In the genomic region with DNA sequence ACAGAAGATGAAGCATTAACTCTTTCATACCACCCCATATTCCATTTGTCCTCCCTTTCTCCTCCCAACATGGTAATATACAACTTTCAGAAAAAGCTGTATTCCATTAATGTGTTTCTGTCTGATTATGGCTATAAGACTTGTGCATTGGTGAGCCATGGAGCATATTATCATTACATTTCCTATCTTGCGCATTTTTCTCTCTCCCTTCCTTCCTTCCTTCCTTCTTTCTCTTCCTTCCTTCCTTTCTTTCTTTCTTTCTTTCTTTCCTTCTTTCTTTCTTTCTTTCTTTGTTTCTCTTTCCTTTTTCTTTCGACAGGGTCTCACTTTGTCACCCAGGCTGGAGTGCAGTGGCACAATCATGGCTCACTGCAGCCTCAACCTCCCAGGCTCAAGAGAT, we compare ENCODE assay signal across 19 cellular contexts. TPM values are rescaled to one million over a fixed set of nuclear protein-coding genes. Genes with fewer than 3 reads are reported as not detected.
A peak's percentile ranks its signal among the peaks of the same experiment; 100 is the strongest.
DNase-seq lines count a peak whose midpoint lies in the region; ATAC-seq, FAIRE-seq and TF ChIP-seq lines count a peak whose summit lies in the region.
"Had no signal": no experiment of that assay in that cellular context is flagged by ENCODE, and none has a peak within 500 bp of the region (broad histone marks: within the 10 kb centered on the region; RNA-seq: fewer than 3 reads in every experiment).

No MANE protein-coding gene starts in this region.

- intact Hi-C loops in HCT116 (cut with micrococcal nuclease), result no loop called here
- intact Hi-C loops in K562 (cut with micrococcal nuclease), result no loop called here

- H3K9me1 ChIP-seq in K562 (ENCODE audit: control insufficient read depth, insufficient read depth, low read length), result no peaks in the 10 kb centered on the region

- 96% methylated on average over 2 of the region's 2 CpGs for WGBS in A549 (ENCODE audit: missing lambda C conversion rate)
- WGBS in K562 (ENCODE audit: insufficient coverage, low coverage, missing lambda C conversion rate), result 83% methylated on average over 2 of the region's 2 CpGs

- no peak for FAIRE-seq in A549 (lab: Jason Lieb, UNC)
- FAIRE-seq in K562 (lab: Jason Lieb, UNC), result no peak
- FAIRE-seq: A204.1, G401.6, GM12891 had no signal

- H3K4me1 ChIP-seq in A549, result peaks cover 13% of the 10 kb centered on the region
- peaks cover 14% of the 10 kb centered on the region for H3K4me1 ChIP-seq in ACC112 (ENCODE audit: control insufficient read depth, insufficient read depth, low read length, unreplicated experiment)
- peaks cover 5 to 12% of the 10 kb centered on the region in 2 experiments; a peak in 3 of 4 replicates for H3K4me1 ChIP-seq in HCT116 (ENCODE audit: control insufficient read depth in 1 of 2, insufficient read depth in 2 of 2, low read length in 2 of 2)
- H3K4me1 ChIP-seq in K562 (replicated peaks in 1 of 2; ENCODE audit: control insufficient read depth in 2 of 2, insufficient read depth in 2 of 2, low read length in 2 of 2), result peaks cover 48 to 53% of the 10 kb centered on the region in 2 experiments

- TF ChIP-seq POLR2A in A549 (IDR thresholded peaks at IDR 0.05; ENCODE audit: low read length) (no peak), HCT116 (IDR thresholded peaks at IDR 0.05; ENCODE audit: borderline replicate concordance, extremely low read depth, insufficient read depth, insufficient read length) (no peak), K562 (conservative IDR thresholded peaks at IDR 0.05) (no peak)

- no peaks in the 10 kb centered on the region for H3K36me3 ChIP-seq in ACC112 (ENCODE audit: insufficient read depth, low read length)
- no peaks in the 10 kb centered on the region for H3K36me3 ChIP-seq in HCT116 (ENCODE audit: control insufficient read depth in 1 of 2, insufficient read depth in 2 of 2, low read length in 2 of 2)
- H3K36me3 ChIP-seq in K562 (ENCODE audit: control insufficient read depth, insufficient read depth, low read length), result no peaks in the 10 kb centered on the region
- H3K36me3 ChIP-seq: BLaER1 had no signal

- H4K20me1 ChIP-seq in HCT116 (ENCODE audit: insufficient read depth) (no peaks in the 10 kb centered on the region), K562 (replicated peaks; ENCODE audit: control insufficient read depth, insufficient read depth, low read length) (no peaks in the 10 kb centered on the region)
- H4K20me1 ChIP-seq: BLaER1 had no signal

- BruUV-seq in HCT116 (replicated peaks; lab: Mats Ljungman, UMichigan) (no TSS peak), K562 (replicated peaks; lab: Mats Ljungman, UMichigan) (no TSS peak)

- ATAC-seq in A549 (no peak), HCT116 (no peak), K562 (no peak)

- DNase-seq in A549 (ENCODE audit: low read depth in 1 of 2, low spot score in 1 of 2) (no peak), HCT116 (ENCODE audit: low read depth, low spot score) (no peak), K562 (ENCODE audit: extremely low read depth in 1 of 4, low spot score in 3 of 4) (no peak), DMS114 treated with DMSO at 0.1 percent for 48 hours (lab: John Stamatoyannopoulos, UW; ENCODE audit: unreplicated experiment) (no peak), NAMALWA (ENCODE audit: low spot score) (no peak), NOMO-1 (lab: John Stamatoyannopoulos, UW; ENCODE audit: unreplicated experiment in 2 of 2) (no peak)
- DNase-seq: AML-193; CD4-positive, CD25-positive, alpha-beta regulatory T cell; DMS153; DMS79 treated with DMSO at 0.1 percent for 48 hours; EL; H7; IMR-90; KG1 had no signal

- H3K4me2 ChIP-seq in A549 (peak overlapping the region; percentile 87; the same call in 2 of the 3 replicates), HCT116 (ENCODE audit: low read length) (no peak overlapping the region), K562 (ENCODE audit: insufficient read depth, low read length) (no peak overlapping the region; the same call in 1 of the 2 replicates)
- H3K4me2 ChIP-seq: BLaER1 had no signal

- H3K9ac ChIP-seq in HCT116 (ENCODE audit: low read length) (no peak overlapping the region), K562 (ENCODE audit: insufficient read depth in 1 of 2, low read depth in 2 of 2, low read length in 2 of 2) (no peak overlapping the region)
- H3K9ac ChIP-seq: BLaER1 had no signal

- in situ Hi-C loops in K562 (cut with MboI), result no loop called here

- POLR2A ChIA-PET in A549 (lab: Yijun Ruan, JAX), result interaction anchor here (0.7 kb wide), 2 partner anchors 26 to 41 kb away, joined by 4 to 5 read pairs; a partner anchor contains a TSS
- POLR2A ChIA-PET in HCT116 (lab: Charles Lee), result no interaction called here
- POLR2A ChIA-PET in K562 (lab: Yijun Ruan, JAX), result interaction anchor here (0.6 kb wide), 1 partner anchor 80 kb away, joined by 3 read pairs; no protein-coding TSS in a partner anchor

- no peaks in the 10 kb centered on the region for H3K27me3 ChIP-seq in ACC112 (ENCODE audit: insufficient read depth, low read length)
- H3K27me3 ChIP-seq in HCT116 (ENCODE audit: insufficient read depth, low read length), result no peaks in the 10 kb centered on the region
- no peaks in the 10 kb centered on the region for H3K27me3 ChIP-seq in K562 (ENCODE audit: control insufficient read depth in 2 of 2, insufficient read depth in 2 of 2, low read length in 2 of 2)
- H3K27me3 ChIP-seq: BLaER1 had no signal

- no peak for TF ChIP-seq EP300 in A549 (IDR thresholded peaks at IDR 0.05)
- no peak for TF ChIP-seq EP300 in K562 (IDR thresholded peaks at IDR 0.05; ENCODE audit: low read length)

- H2AFZ ChIP-seq in ACC112 (ENCODE audit: low read length, unreplicated experiment), result no peak overlapping the region
- H2AFZ ChIP-seq in HCT116 (ENCODE audit: low read depth, low read length, poor library complexity, severe bottlenecking), result peak overlapping the region; percentile 10
- H2AFZ ChIP-seq in K562 (ENCODE audit: low read depth, low read length), result peak overlapping the region; percentile 87; the same call in 1 of the 2 replicates

- H3K79me2 ChIP-seq in ACC112 (ENCODE audit: control insufficient read depth, insufficient read depth, low read length, unreplicated experiment) (no peaks in the 10 kb centered on the region), HCT116 (ENCODE audit: insufficient read depth, low read length) (no peaks in the 10 kb centered on the region), K562 (ENCODE audit: control insufficient read depth, insufficient read depth, low read length) (no peaks in the 10 kb centered on the region)

- no peak overlapping the region for H3K4me3 ChIP-seq in A549
- 0 out of 2 replicates have a peak overlapping the region, but pooled peaks have one; percentile 74 for H3K4me3 ChIP-seq in ACC112 (ENCODE audit: low read depth, low read length)
- no peak overlapping the region for H3K4me3 ChIP-seq in HCT116 (replicated peaks in 1 of 2; ENCODE audit: low read depth in 1 of 2, low read length in 2 of 2)
- no peak overlapping the region for H3K4me3 ChIP-seq in K562
- H3K4me3 ChIP-seq: BLaER1 had no signal

- CTCF ChIA-PET in A549 (lab: Yijun Ruan, JAX) (interaction anchor here (0.6 to 5.2 kb wide), 12 partner anchors 9 to 342 kb away, joined by 3 to 42 read pairs (median 5); a partner anchor contains a TSS), HCT116 (lab: Charles Lee) (interaction anchor here (0.8 kb wide), 1 partner anchor 47 kb away, joined by 3 read pairs; no protein-coding TSS in a partner anchor), K562 (lab: Yijun Ruan, JAX; ENCODE audit: low intra/inter-chr PET ratio) (interaction anchor here (0.7 kb wide), 1 partner anchor 49 kb away, joined by 3 read pairs; no protein-coding TSS in a partner anchor)

- RAD21 ChIA-PET in HCT116 (lab: Charles Lee; ENCODE audit: low non-redundant PET in 1 of 2, low total read pairs in 2 of 2, uncharacterized antibody in 2 of 2, unreplicated experiment in 2 of 2), result no interaction called here

- no peak for TF ChIP-seq RAD21 in A549 (conservative IDR thresholded peaks at IDR 0.05 in 1 of 2, IDR thresholded peaks at IDR 0.05 in 1 of 2)
- no peak for TF ChIP-seq RAD21 in HCT116 (IDR thresholded peaks at IDR 0.05; ENCODE audit: low read depth)
- no peak for TF ChIP-seq RAD21 in K562 (CRISPR knock-in tag; conservative IDR thresholded peaks at IDR 0.05 in 1 of 2, IDR thresholded peaks at IDR 0.05 in 1 of 2)

- H3K27ac ChIP-seq in A549, result peak overlapping the region; percentile 87 to 90; a peak in 4 of 6 replicates
- no peak overlapping the region for H3K27ac ChIP-seq in ACC112 (ENCODE audit: low read depth, low read length)
- no peak overlapping the region for H3K27ac ChIP-seq in HCT116 (ENCODE audit: low read depth, low read length)
- no peak overlapping the region for H3K27ac ChIP-seq in K562 (ENCODE audit: extremely low read depth, low read depth, low read length)
- H3K27ac ChIP-seq: BLaER1 had no signal

- H3K9me3 ChIP-seq in A549 (0 out of 3 replicates have a peak, but pooled peaks cover 5% of the 10 kb centered on the region), HCT116 (ENCODE audit: control insufficient read depth in 1 of 2, insufficient read depth in 1 of 2, low read depth in 1 of 2, low read length in 2 of 2) (no peaks in the 10 kb centered on the region), K562 (replicated peaks; ENCODE audit: control insufficient read depth, insufficient read depth, low read depth, low read length) (no peaks in the 10 kb centered on the region)

- H3K9me2 ChIP-seq in HCT116 (ENCODE audit: insufficient read depth), result no peaks in the 10 kb centered on the region

- TF ChIP-seq CTCF in A549 (IDR thresholded peaks at IDR 0.05), result no peak
- no peak for TF ChIP-seq CTCF in HCT116 (IDR thresholded peaks at IDR 0.05 in 2 of 3, conservative IDR thresholded peaks at IDR 0.05 in 1 of 3; ENCODE audit: borderline replicate concordance in 1 of 3, insufficient read depth in 1 of 3, low read depth in 2 of 3, low read length in 2 of 3)
- TF ChIP-seq CTCF in K562 (IDR thresholded peaks at IDR 0.05 in 2 of 3, conservative IDR thresholded peaks at IDR 0.05 in 1 of 3; ENCODE audit: insufficient read depth in 2 of 3, low read depth in 1 of 3, low read length in 3 of 3), result no peak

RNA-seq across cellular contexts. Expression of a gene that starts 25.5 kb away (rescaled TPM):
- 171 and 204 TPM in 2 replicates for polyA plus RNA-seq in A549 (2011; rRNA removed)
- polyA plus RNA-seq in A549 (2012; cell fraction: cytosol; rRNA removed), result 43.7 and 46.8 TPM in 2 replicates
- 57.8 and 99.2 TPM in 2 replicates for polyA plus RNA-seq in A549 (2012; cell fraction: nucleus; rRNA removed)
- polyA plus RNA-seq in A549 (2017; fragmentation: RNase III; extraction: RNeasy Plus Mini Kit Qiagen cat#74134 plus additional on column Dnase treatment), result 44.4 to 45.3 TPM (median 45.0 TPM) in 3 replicates
- 104 and 125 TPM in 2 replicates for polyA minus RNA-seq in A549 (2011; rRNA and poly(A)+ RNA removed)
- total RNA-seq in HCT116 (2021; ENCODE audit: unreplicated experiment), result 37.8 TPM
- 21.4 and 22.0 TPM in 2 replicates for polyA plus RNA-seq in HCT116 (2012)
- 146 and 283 TPM in 2 replicates for total RNA-seq in K562 (2011; cell fraction: chromatin; rRNA removed; ENCODE audit: low replicate concordance)
- 42.5 and 64.0 TPM in 2 replicates for total RNA-seq in K562 (2011; cell fraction: nucleolus; rRNA removed)
- total RNA-seq in K562 (2011; cell fraction: nucleoplasm; rRNA removed), result 102 and 103 TPM in 2 replicates
- 16.8 and 17.6 TPM in 2 replicates for total RNA-seq in K562 (2014; rRNA removed)
- total RNA-seq in K562 (2014; rRNA removed; fragmentation: Illumina TruSeq; extraction: Trizol), result 20.5 and 25.5 TPM in 2 replicates
- 19.8 and 22.3 TPM in 2 replicates for total RNA-seq in K562 (2015; rRNA removed; fragmentation: Illumina TruSeq; extraction: Trizol)
- 19.8 and 20.9 TPM in 2 replicates for total RNA-seq in K562 (2021)
- 37.1 and 40.3 TPM in 2 replicates for polyA plus RNA-seq in K562 (2011; rRNA removed)
- polyA plus RNA-seq in K562 (2011; cell fraction: cytosol; rRNA removed), result 11.1 and 16.1 TPM in 2 replicates
- 76.0 and 83.4 TPM in 2 replicates for polyA plus RNA-seq in K562 (2011; cell fraction: nucleus; rRNA removed)
- polyA plus RNA-seq in K562 (2012), result 11.8 and 13.9 TPM in 2 replicates
- polyA plus RNA-seq in K562 (2014; fragmentation: Illumina TruSeq; extraction: Trizol), result 23.7 and 26.4 TPM in 2 replicates
- 1 to 10 TPM; 5.9 to 7.9 TPM for polyA plus RNA-seq in K562 (2014; fragmentation: Nextera tagmentation; extraction: Ambion mirVana)
- 21.0 and 24.4 TPM in 2 replicates for polyA plus RNA-seq in K562 (2014; rRNA removed)
- polyA minus RNA-seq in K562 (2011; rRNA and poly(A)+ RNA removed), result 52.2 and 52.6 TPM in 2 replicates
- 11.0 and 19.1 TPM in 2 replicates for polyA minus RNA-seq in K562 (2011; cell fraction: cytosol; rRNA and poly(A)+ RNA removed)
- 34.6 and 64.8 TPM in 2 replicates for polyA minus RNA-seq in K562 (2011; cell fraction: nucleus; rRNA and poly(A)+ RNA removed)

Comparison
In these comparisons a context has a peak if more than half of its experiments do, and no peak if none do; other contexts are left out.
1. H3K27ac ChIP-seq: peak in A549 (2 of 2); none in ACC112 (single experiment), HCT116 (single experiment) and K562 (single experiment).